In genomic region chr16:1075546-1075945, GRCh38 we compare ENCODE assay signal across 24 cellular contexts. TPM values are rescaled to one million over a fixed set of nuclear protein-coding genes. Genes with fewer than 3 reads are reported as not detected.
"Had no signal": no experiment of that assay in that cellular context is flagged by ENCODE, and none has a peak within 500 bp of the region (broad histone marks: within the 10 kb centered on the region; RNA-seq: fewer than 3 reads in every experiment).

No MANE protein-coding gene starts in this region.

- FAIRE-seq: astrocyte, bronchial epithelial cell, frontal cortex, keratinocyte had no signal

- H3K4me1 ChIP-seq: left lung, thyroid gland, uterus had no signal

- H3K4me3 ChIP-seq: adrenal gland, left lung, thyroid gland, uterus had no signal

- ATAC-seq: activated naive CD4-positive, alpha-beta T cell treated with anti-CD3 and anti-CD28 coated beads, Interleukin-2, amount 50 U/mL, for 72 hours; left lung had no signal

- DNase-seq: activated CD4-positive, alpha-beta T cell treated with anti-CD3 and anti-CD28 coated beads, Interleukin-2, amount 50 U/mL, for 4 hours; activated gamma-delta T cell treated with Interleukin-2 at 50 U/mL for 16 hours; adrenal gland; effector CD4-positive, alpha-beta T cell; head of caudate nucleus; left lung; mammary epithelial cell; midbrain; nephron progenitor cell; occipital lobe; posterior cingulate gyrus; stimulated activated CD4-positive, alpha-beta T cell treated with anti-CD3 and anti-CD28 coated beads, Interleukin-1b, Interleukin-23, amount 100 ng/mL, for 48 hours; stimulated activated naive CD4-positive, alpha-beta T cell treated with Interleukin-2 at 50 U/mL for 16 hours; thyroid gland; uterus had no signal

- H3K9me3 ChIP-seq: adrenal gland, left lung, thyroid gland, uterus had no signal

- H3K27ac ChIP-seq: adrenal gland, left lung, thyroid gland, uterus had no signal

- H3K36me3 ChIP-seq: adrenal gland, left lung, thyroid gland, uterus had no signal

RNA-seq across cellular contexts. Expression of gene SSTR5, which starts 3.0 kb away (rescaled TPM):
- total RNA-seq: activated naive CD4-positive, alpha-beta T cell treated with anti-CD3 and anti-CD28 coated beads, Interleukin-2, amount 50 U/mL, for 72 hours; astrocyte; bronchial epithelial cell; cerebellum; frontal cortex; left lung; mammary epithelial cell; subcutaneous adipose tissue; thyroid gland; uterus had no signal
- polyA plus RNA-seq: keratinocyte, mammary epithelial cell had no signal

RNA-seq across cellular contexts. Expression of gene C1QTNF8, which starts 20.5 kb away (rescaled TPM):
- total RNA-seq: activated naive CD4-positive, alpha-beta T cell treated with anti-CD3 and anti-CD28 coated beads, Interleukin-2, amount 50 U/mL, for 72 hours; astrocyte; bronchial epithelial cell; cerebellum; frontal cortex; left lung; mammary epithelial cell; occipital lobe; renal cortical epithelial cell; subcutaneous adipose tissue; thyroid gland; uterus had no signal
- polyA plus RNA-seq: esophagus, keratinocyte, mammary epithelial cell had no signal
